ENCODE assay signal across 22 cellular contexts in genomic region chr5:158809310-158809709, GRCh38.
"Had no signal": no experiment of that assay in that cellular context is flagged by ENCODE, and none has a peak within 500 bp of the region (broad histone marks: within the 10 kb centered on the region; RNA-seq: fewer than 3 reads in every experiment).

No MANE protein-coding gene starts in this region.

- H3K36me3 Mint-ChIP-seq: mesothelial cell of epicardium; natural killer cell; neural progenitor cell; stimulated activated effector memory CD8-positive, alpha-beta T cell treated with anti-CD3 and anti-CD28 coated beads, Interleukin-12 subunit alpha, Interleukin-12 subunit beta, amount 100 ng/mL, for 72 hours had no signal

- H3K4me1 ChIP-seq: neural progenitor cell, testis had no signal

- H3K4me3 ChIP-seq: dorsolateral prefrontal cortex, heart left ventricle, lower lobe of right lung, neural progenitor cell, ovary, right atrium auricular region, smooth muscle cell, testis had no signal

- H3K27ac Mint-ChIP-seq: mesothelial cell of epicardium; natural killer cell; neural progenitor cell; stimulated activated effector memory CD8-positive, alpha-beta T cell treated with anti-CD3 and anti-CD28 coated beads, Interleukin-12 subunit alpha, Interleukin-12 subunit beta, amount 100 ng/mL, for 72 hours; stimulated activated naive CD8-positive, alpha-beta T cell treated with anti-CD3 and anti-CD28 coated beads, Interleukin-15, Interleukin-2, amounts not matched to agents 100 ng/mL and 50 ng/mL, for 24 hours had no signal

- H3K27me3 Mint-ChIP-seq: memory B cell; stimulated activated naive CD8-positive, alpha-beta T cell treated with anti-CD3 and anti-CD28 coated beads, Interleukin-15, Interleukin-2, amounts not matched to agents 100 ng/mL and 50 ng/mL, for 24 hours had no signal

- H3K9me3 Mint-ChIP-seq: mesothelial cell of epicardium; natural killer cell; neural progenitor cell; stimulated activated effector memory CD8-positive, alpha-beta T cell treated with anti-CD3 and anti-CD28 coated beads, Interleukin-12 subunit alpha, Interleukin-12 subunit beta, amount 100 ng/mL, for 72 hours; stimulated activated naive CD8-positive, alpha-beta T cell treated with anti-CD3 and anti-CD28 coated beads, Interleukin-15, Interleukin-2, amounts not matched to agents 100 ng/mL and 50 ng/mL, for 24 hours had no signal

- ATAC-seq: esophagus mucosa; heart left ventricle; left lobe of liver; lower lobe of right lung; natural killer cell; stimulated activated effector memory CD8-positive, alpha-beta T cell treated with anti-CD3 and anti-CD28 coated beads, Interleukin-12 subunit alpha, Interleukin-12 subunit beta, amount 100 ng/mL, for 72 hours had no signal

- H3K36me3 ChIP-seq: heart left ventricle, lower lobe of right lung, neural progenitor cell, ovary, right atrium auricular region had no signal

- H3K9me3 ChIP-seq: heart left ventricle, lower lobe of right lung, ovary, right atrium auricular region, testis had no signal

- H3K27me3 ChIP-seq: heart left ventricle, neural progenitor cell, ovary, right atrium auricular region, testis had no signal

- H3K4me1 Mint-ChIP-seq: mesothelial cell of epicardium; stimulated activated effector memory CD8-positive, alpha-beta T cell treated with anti-CD3 and anti-CD28 coated beads, Interleukin-12 subunit alpha, Interleukin-12 subunit beta, amount 100 ng/mL, for 72 hours had no signal

- DNase-seq: cortex of kidney; dorsolateral prefrontal cortex; effector CD8-positive, alpha-beta T cell; heart left ventricle; hippocampal formation; lower lobe of right lung; natural killer cell; nucleus accumbens; ovary; stimulated activated CD4-positive, alpha-beta T cell treated with anti-CD3 and anti-CD28 coated beads, Interleukin-4, amount 100 ng/mL, for 1 hour; stimulated activated CD8-positive, alpha-beta memory T cell treated with anti-CD3 and anti-CD28 coated beads, Interleukin-4, amount 100 ng/mL, for 48 hours; testis; trophoblast cell had no signal

- H3K27ac ChIP-seq: dorsolateral prefrontal cortex, lower lobe of right lung, neural progenitor cell, ovary, testis had no signal

- H3K4me3 Mint-ChIP-seq: memory B cell; mesothelial cell of epicardium; natural killer cell; neural progenitor cell; stimulated activated effector memory CD8-positive, alpha-beta T cell treated with anti-CD3 and anti-CD28 coated beads, Interleukin-12 subunit alpha, Interleukin-12 subunit beta, amount 100 ng/mL, for 72 hours; stimulated activated naive CD8-positive, alpha-beta T cell treated with anti-CD3 and anti-CD28 coated beads, Interleukin-15, Interleukin-2, amounts not matched to agents 100 ng/mL and 50 ng/mL, for 24 hours had no signal
